30 cellular contexts compared by ENCODE assay signal in genomic region chr10:94206176-94206575, GRCh38.
"Had no signal": no experiment of that assay in that cellular context is flagged by ENCODE, and none has a peak within 500 bp of the region (broad histone marks: within the 10 kb centered on the region; RNA-seq: fewer than 3 reads in every experiment).

No MANE protein-coding gene starts in this region.

- H3K36me3 Mint-ChIP-seq: activated naive CD8-positive, alpha-beta T cell treated with anti-CD3 and anti-CD28 coated beads for 36 hours; naive thymus-derived CD8-positive, alpha-beta T cell; stimulated activated effector memory CD8-positive, alpha-beta T cell treated with anti-CD3 and anti-CD28 coated beads, Interleukin-12 subunit alpha, Interleukin-12 subunit beta, amount 100 ng/mL, for 72 hours; type B pancreatic cell had no signal

- DNase-seq: activated CD4-positive, alpha-beta T cell treated with anti-CD3 and anti-CD28 coated beads for 48 hours; activated CD4-positive, alpha-beta T cell treated with anti-CD3 and anti-CD28 coated beads, Interleukin-2, amount 50 U/mL, for 48 hours; activated CD8-positive, alpha-beta memory T cell treated with anti-CD3 and anti-CD28 coated beads for 24 hours; activated effector memory CD4-positive, alpha-beta T cell treated with Interleukin-2 at 50 U/mL for 16 hours; activated naive CD4-positive, alpha-beta T cell treated with Interleukin-2 at 50 U/mL for 16 hours; activated naive CD8-positive, alpha-beta T cell treated with anti-CD3 and anti-CD28 coated beads for 36 hours; amniotic stem cell; brain microvascular endothelial cell; central memory CD4-positive, alpha-beta T cell; endodermal cell; hypothalamus; midbrain; naive thymus-derived CD8-positive, alpha-beta T cell; ovary; retina; stimulated activated CD4-positive, alpha-beta T cell treated with anti-CD3 and anti-CD28 coated beads, Interleukin-4, amount 100 ng/mL, for 24 hours; T1000; WERI-Rb-1 had no signal

- H3K4me3 Mint-ChIP-seq: activated naive CD8-positive, alpha-beta T cell treated with anti-CD3 and anti-CD28 coated beads for 36 hours; dendritic cell treated with granulocyte-macrophage colony-stimulating factor and Interleukin-4, amounts not matched to agents 40 ng/mL and 50 ng/mL, for 4 days; endodermal cell; stimulated activated effector memory CD8-positive, alpha-beta T cell treated with anti-CD3 and anti-CD28 coated beads, Interleukin-12 subunit alpha, Interleukin-12 subunit beta, amount 100 ng/mL, for 72 hours; stimulated activated naive CD8-positive, alpha-beta T cell treated with anti-CD3 and anti-CD28 coated beads, Interleukin-15, Interleukin-2, amounts not matched to agents 100 ng/mL and 50 ng/mL, for 24 hours; type B pancreatic cell had no signal

- H3K9me3 ChIP-seq: neutrophil, ovary, vagina had no signal

- H3K36me3 ChIP-seq: brain microvascular endothelial cell, heart left ventricle, neutrophil, ovary, vagina, WERI-Rb-1 had no signal

- H3K27ac Mint-ChIP-seq: activated naive CD8-positive, alpha-beta T cell treated with anti-CD3 and anti-CD28 coated beads for 36 hours; dendritic cell treated with granulocyte-macrophage colony-stimulating factor and Interleukin-4, amounts not matched to agents 40 ng/mL and 50 ng/mL, for 4 days; endodermal cell; progenitor cell of endocrine pancreas; stimulated activated effector memory CD8-positive, alpha-beta T cell treated with anti-CD3 and anti-CD28 coated beads, Interleukin-12 subunit alpha, Interleukin-12 subunit beta, amount 100 ng/mL, for 72 hours; stimulated activated naive CD8-positive, alpha-beta T cell treated with anti-CD3 and anti-CD28 coated beads, Interleukin-15, Interleukin-2, amounts not matched to agents 100 ng/mL and 50 ng/mL, for 24 hours; type B pancreatic cell had no signal

- ATAC-seq: activated CD4-positive, CD25-positive, alpha-beta regulatory T cell treated with anti-CD3 and anti-CD28 coated beads, Interleukin-2, amount 50 U/mL, for 24 hours; esophagus mucosa; heart left ventricle; naive thymus-derived CD8-positive, alpha-beta T cell; sciatic nerve; stimulated activated effector memory CD8-positive, alpha-beta T cell treated with anti-CD3 and anti-CD28 coated beads, Interleukin-12 subunit alpha, Interleukin-12 subunit beta, amount 100 ng/mL, for 72 hours had no signal

- H3K4me3 ChIP-seq: heart left ventricle, ovary, skin epidermis, vagina had no signal

- H3K27me3 Mint-ChIP-seq: dendritic cell treated with granulocyte-macrophage colony-stimulating factor and Interleukin-4, amounts not matched to agents 40 ng/mL and 50 ng/mL, for 4 days; progenitor cell of endocrine pancreas had no signal

- H3K27ac ChIP-seq: brain microvascular endothelial cell, heart left ventricle, neutrophil, ovary, skin epidermis, vagina, WERI-Rb-1 had no signal

- H3K9me3 Mint-ChIP-seq: dendritic cell treated with granulocyte-macrophage colony-stimulating factor and Interleukin-4, amounts not matched to agents 40 ng/mL and 50 ng/mL, for 4 days; stimulated activated naive CD8-positive, alpha-beta T cell treated with anti-CD3 and anti-CD28 coated beads, Interleukin-15, Interleukin-2, amounts not matched to agents 100 ng/mL and 50 ng/mL, for 24 hours; type B pancreatic cell had no signal

- H3K27me3 ChIP-seq: brain microvascular endothelial cell, heart left ventricle, neutrophil, ovary, vagina had no signal

- H3K4me1 Mint-ChIP-seq: activated naive CD8-positive, alpha-beta T cell treated with anti-CD3 and anti-CD28 coated beads for 36 hours; endodermal cell had no signal
